ENCODE assay signal across 10 cellular contexts in genomic region chr9:6973762-6974161, GRCh38.
A peak's percentile ranks its signal among the peaks of the same experiment; 100 is the strongest.
DNase-seq lines count a peak whose midpoint lies in the region; ATAC-seq and TF ChIP-seq lines count a peak whose summit lies in the region.
"Had no signal": no experiment of that assay in that cellular context is flagged by ENCODE, and none has a peak within 500 bp of the region (broad histone marks: within the 10 kb centered on the region; RNA-seq: fewer than 3 reads in every experiment).

No MANE protein-coding gene starts in this region.

- peaks cover 7% of the 10 kb centered on the region for H3K36me3 Mint-ChIP-seq in T-helper 2 cell treated with Interferon-gamma antibody and Interleukin-4, amounts not matched to agents 5 μg/mL and 100 μg/mL, for 36 hours (ENCODE audit: low read depth)
- peaks cover 5 to 8% (median 6%) of the 10 kb centered on the region in 3 donors for H3K36me3 Mint-ChIP-seq in immature natural killer cell
- H3K36me3 Mint-ChIP-seq in GM23338 (ENCODE audit: low read depth): no peaks in the 10 kb centered on the region
- H3K36me3 Mint-ChIP-seq: brain had no signal

- H3K27me3 ChIP-seq in GM23338 (ENCODE audit: insufficient read depth): no peaks in the 10 kb centered on the region
- H3K27me3 ChIP-seq: BLaER1 had no signal

- H3K4me3 ChIP-seq in GM12864 (ENCODE audit: low read depth, low read length) (no peak overlapping the region), mucosa of descending colon (no peak overlapping the region), GM23338 (no peak overlapping the region)
- H3K4me3 ChIP-seq: BLaER1 had no signal

- H3K27ac ChIP-seq in GM23338 (ENCODE audit: low read depth): no peak overlapping the region
- H3K27ac ChIP-seq: BLaER1 had no signal

- DNase-seq in GM12864 (ENCODE audit: low read depth) (peak; percentile 46), mucosa of descending colon (no peak), DMS114 treated with DMSO at 0.1 percent for 48 hours (lab: John Stamatoyannopoulos, UW; ENCODE audit: unreplicated experiment) (no peak), immature natural killer cell (no peak), GM23338 (ENCODE audit: low spot score) (no peak)
- DNase-seq in T-helper 2 cell treated with Interferon-gamma antibody and Interleukin-4, amounts not matched to agents 5 μg/mL and 100 μg/mL, for 36 hours (ENCODE audit: low spot score): peak; percentile 22

- H4K20me1 ChIP-seq in GM23338 (replicated peaks; ENCODE audit: insufficient read depth): no peaks in the 10 kb centered on the region

- peaks cover 10% of the 10 kb centered on the region for H3K4me1 Mint-ChIP-seq in T-helper 2 cell treated with Interferon-gamma antibody and Interleukin-4, amounts not matched to agents 5 μg/mL and 100 μg/mL, for 36 hours (ENCODE audit: low read depth)
- H3K4me1 Mint-ChIP-seq in immature natural killer cell: peaks cover 39 to 93% of the 10 kb centered on the region in 2 donors
- no peaks in the 10 kb centered on the region for H3K4me1 Mint-ChIP-seq in GM23338

- H3K4me3 Mint-ChIP-seq in T-helper 2 cell treated with Interferon-gamma antibody and Interleukin-4, amounts not matched to agents 5 μg/mL and 100 μg/mL, for 36 hours: no peak overlapping the region
- H3K4me3 Mint-ChIP-seq in immature natural killer cell (no peak overlapping the region), GM23338 (no peak overlapping the region)
- H3K4me3 Mint-ChIP-seq: brain had no signal

- H3K9me2 ChIP-seq in GM23338 (ENCODE audit: insufficient read depth): no peaks in the 10 kb centered on the region

- intact Hi-C loops in mucosa of descending colon (cut with DNase I, micrococcal nuclease): no loop called here

- no peaks in the 10 kb centered on the region for H3F3A ChIP-seq in GM23338 (replicated peaks; ENCODE audit: low read depth)

- no peaks in the 10 kb centered on the region for H3K9me3 ChIP-seq in mucosa of descending colon
- H3K9me3 ChIP-seq: BLaER1 had no signal

- H3K36me3 ChIP-seq in mucosa of descending colon (ENCODE audit: low read depth) (no peaks in the 10 kb centered on the region), GM23338 (ENCODE audit: insufficient read depth) (no peaks in the 10 kb centered on the region)
- H3K36me3 ChIP-seq: BLaER1 had no signal

- no peak for TF ChIP-seq CTCF in GM12864 (IDR thresholded peaks at IDR 0.05; ENCODE audit: low read depth, low read length, missing control alignments)
- TF ChIP-seq CTCF in mucosa of descending colon (IDR thresholded peaks at IDR 0.05): no peak
- TF ChIP-seq CTCF in GM23338 (conservative IDR thresholded peaks at IDR 0.05; ENCODE audit: low read depth in 2 of 2): no peak

- ATAC-seq in GM19467 (IDR thresholded peaks at IDR 0.05; ENCODE audit: unreplicated experiment) (peak; percentile 98), HG03108 (IDR thresholded peaks at IDR 0.05; ENCODE audit: unreplicated experiment) (peak; percentile 96), mucosa of descending colon (no peak), GM23338 (no peak)

- H3K4me1 ChIP-seq in mucosa of descending colon (ENCODE audit: low read depth): no peaks in the 10 kb centered on the region
- H3K4me1 ChIP-seq in GM23338 (ENCODE audit: insufficient read depth): no peaks in the 10 kb centered on the region
- H3K4me1 ChIP-seq: BLaER1 had no signal

- no peaks in the 10 kb centered on the region for H3K79me2 ChIP-seq in GM23338 (replicated peaks; ENCODE audit: insufficient read depth)

- no peak overlapping the region for H3K4me2 ChIP-seq in GM23338
- H3K4me2 ChIP-seq: BLaER1 had no signal

- H2AFZ ChIP-seq in GM23338: no peak overlapping the region

- H3K27me3 Mint-ChIP-seq in T-helper 2 cell treated with Interferon-gamma antibody and Interleukin-4, amounts not matched to agents 5 μg/mL and 100 μg/mL, for 36 hours (ENCODE audit: low read depth): no peaks in the 10 kb centered on the region
- H3K27me3 Mint-ChIP-seq in immature natural killer cell (ENCODE audit: low read depth in 3 of 3): peaks cover 0 to 4% (median 0%) of the 10 kb centered on the region in 3 donors
- no peaks in the 10 kb centered on the region for H3K27me3 Mint-ChIP-seq in GM23338 (ENCODE audit: insufficient read depth, low read depth, poor library complexity)
- H3K27me3 Mint-ChIP-seq: brain had no signal

- no peaks in the 10 kb centered on the region for H3K9me3 Mint-ChIP-seq in T-helper 2 cell treated with Interferon-gamma antibody and Interleukin-4, amounts not matched to agents 5 μg/mL and 100 μg/mL, for 36 hours
- H3K9me3 Mint-ChIP-seq in immature natural killer cell: no peaks in the 10 kb centered on the region
- no peaks in the 10 kb centered on the region; the same call in 2 of the 3 replicates for H3K9me3 Mint-ChIP-seq in GM23338
- H3K9me3 Mint-ChIP-seq: brain had no signal

- no peak overlapping the region for H3K27ac Mint-ChIP-seq in T-helper 2 cell treated with Interferon-gamma antibody and Interleukin-4, amounts not matched to agents 5 μg/mL and 100 μg/mL, for 36 hours
- H3K27ac Mint-ChIP-seq in immature natural killer cell (peak overlapping the region in 2 of 6 donors; percentile 43), GM23338 (no peak overlapping the region)

TF ChIP-seq in GM23338, 12 proteins besides CTCF, POLR2A, EP300 and RAD21 (continues in another document):
- TF ChIP-seq POLR2AphosphoS5 (IDR thresholded peaks at IDR 0.05; ENCODE audit: low read depth): no peak
- TF ChIP-seq STAT1 (IDR thresholded peaks at IDR 0.05; ENCODE audit: unreplicated experiment): no peak
- TF ChIP-seq EZH2 (IDR thresholded peaks at IDR 0.05; ENCODE audit: low read depth, unreplicated experiment): no peak
- TF ChIP-seq JUNB (IDR thresholded peaks at IDR 0.05; ENCODE audit: unreplicated experiment): no peak
- TF ChIP-seq EZH2phosphoT487 (IDR thresholded peaks at IDR 0.05; ENCODE audit: unreplicated experiment): no peak
- TF ChIP-seq NANOG (IDR thresholded peaks at IDR 0.05; ENCODE audit: borderline replicate concordance): no peak
- no peak for TF ChIP-seq ZNF462 (CRISPR knock-in tag; IDR thresholded peaks at IDR 0.05)
- TF ChIP-seq CREB1 (CRISPR knock-in tag; IDR thresholded peaks at IDR 0.05; ENCODE audit: low read depth): no peak

Comparison
In these comparisons a context has a peak if more than half of its experiments do, and no peak if none do; other contexts are left out.
1. DNase-seq: peak in GM12864 (single experiment) and T-helper 2 cell treated with Interferon-gamma antibody and Interleukin-4, amounts not matched to agents 5 μg/mL and 100 μg/mL, for 36 hours (single experiment); none in mucosa of descending colon (0 of 3), DMS114 treated with DMSO at 0.1 percent for 48 hours (single experiment), immature natural killer cell (0 of 3) and GM23338 (single experiment).
2. ATAC-seq: peak in GM19467 (single experiment) and HG03108 (single experiment); none in mucosa of descending colon (single experiment) and GM23338 (single experiment).